8 cellular contexts compared by ENCODE assay signal in the genomic region with DNA sequence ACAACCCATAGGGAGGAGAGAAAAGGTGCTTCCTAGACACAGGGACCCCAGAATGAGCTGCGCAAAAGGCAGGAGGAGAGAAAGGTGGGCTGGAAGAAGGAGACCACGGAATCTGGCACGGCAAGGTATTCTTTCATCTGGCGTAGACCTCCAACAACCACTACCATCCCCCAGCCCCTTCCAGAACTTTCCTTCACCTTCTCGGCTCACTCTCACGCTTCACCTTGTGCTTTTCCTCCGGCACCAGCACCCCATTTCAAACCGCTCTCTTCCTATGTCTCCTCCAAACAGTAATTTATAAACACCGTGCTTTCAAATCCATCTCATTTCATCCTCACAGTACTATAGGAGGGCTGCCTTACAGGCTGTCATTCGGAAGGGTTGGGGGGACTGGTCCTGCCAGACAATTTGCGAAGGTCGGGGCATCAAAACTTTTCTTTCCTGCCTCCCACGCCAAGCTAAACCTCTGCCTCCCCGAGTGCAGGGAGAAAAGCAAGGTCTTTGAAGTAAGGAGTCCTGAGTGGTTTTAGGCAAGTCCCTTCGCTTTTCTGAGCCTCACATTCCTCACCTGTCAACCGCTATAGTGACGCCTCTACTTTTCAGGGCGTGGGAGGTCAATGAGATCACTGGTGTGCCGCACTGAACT. TPM values are rescaled to one million over a fixed set of nuclear protein-coding genes. Genes with fewer than 3 reads are reported as not detected.
A peak's percentile ranks its signal among the peaks of the same experiment; 100 is the strongest.
DNase-seq lines count a peak whose midpoint lies in the region; ATAC-seq, FAIRE-seq and TF ChIP-seq lines count a peak whose summit lies in the region.

No MANE protein-coding gene starts in this region.

- intact Hi-C loops in mucosa of descending colon (cut with DNase I, micrococcal nuclease): no loop called here

- H3K27ac ChIP-seq in AG04450 (ENCODE audit: low read depth, low read length): peak overlapping the region; percentile 21
- no peak overlapping the region for H3K27ac ChIP-seq in HUES64 (ENCODE audit: low read depth, low read length)

- TF ChIP-seq CTCF in AG04450 (IDR thresholded peaks at IDR 0.05; ENCODE audit: low read depth, low read length) (no peak), brain (conservative IDR thresholded peaks at IDR 0.05) (no peak), mucosa of descending colon (IDR thresholded peaks at IDR 0.05) (no peak)

- no peaks in the 10 kb centered on the region for H3K36me3 Mint-ChIP-seq in brain

- FAIRE-seq in GM12892 (lab: Jason Lieb, UNC): no peak

- H3K36me3 ChIP-seq in HUES64 (ENCODE audit: insufficient read depth, low read length) (no peaks in the 10 kb centered on the region), mucosa of descending colon (ENCODE audit: low read depth) (no peaks in the 10 kb centered on the region)

- TF ChIP-seq POLR2A in GM12892 (IDR thresholded peaks at IDR 0.05; ENCODE audit: low read depth, low read length): no peak

- DNase-seq in AG04450 (ENCODE audit: low read depth, low spot score) (no peak), mucosa of descending colon (no peak), NCI-H524 treated with DMSO at 0.1 percent for 48 hours (lab: John Stamatoyannopoulos, UW) (no peak), GM12892 (ENCODE audit: insufficient read length) (no peak), LoVo (ENCODE audit: low spot score) (no peak)

- H3K4me1 Mint-ChIP-seq in brain: peaks cover 52% of the 10 kb centered on the region

- peak overlapping the region; percentile 82 for H3K4me3 ChIP-seq in AG04450 (ENCODE audit: low read depth, low read length)
- peak overlapping the region; percentile 72 for H3K4me3 ChIP-seq in HUES64 (ENCODE audit: low read length)
- peak overlapping the region; percentile 84 for H3K4me3 ChIP-seq in mucosa of descending colon

- H3K9me3 ChIP-seq in AG04450 (ENCODE audit: control insufficient read depth, insufficient read depth, low read length) (no peaks in the 10 kb centered on the region), HUES64 (ENCODE audit: insufficient read depth, low read depth, low read length) (no peaks in the 10 kb centered on the region), mucosa of descending colon (no peaks in the 10 kb centered on the region)

- CTCF ChIA-PET in AG04450 (lab: Charles Lee): no interaction called here

- no peaks in the 10 kb centered on the region for H3K27me3 ChIP-seq in AG04450 (ENCODE audit: control insufficient read depth, insufficient read depth, low read length)
- peaks cover 7% of the 10 kb centered on the region; the same call in 1 of the 2 replicates for H3K27me3 ChIP-seq in HUES64 (ENCODE audit: insufficient read depth, low read length)

- POLR2A ChIA-PET in AG04450 (lab: Yijun Ruan, JAX): interaction anchor here (1.1 to 1.8 kb wide), 6 partner anchors 13 to 230 kb away, joined by 3 to 7 read pairs (median 3); partner anchors contain the start of genes ALG8 and GAB2

- H3K27ac Mint-ChIP-seq in brain: peak overlapping the region; percentile 51 to 98 (median 97)

- H3K27me3 Mint-ChIP-seq in brain: peaks cover 12% of the 10 kb centered on the region

- peaks cover 0 to 4% (median 0%) of the 10 kb centered on the region in 5 experiments for H3K9me3 Mint-ChIP-seq in brain

- H3K9ac ChIP-seq in HUES64 (ENCODE audit: low read depth, low read length): 0 out of 2 replicates have a peak overlapping the region, but pooled peaks have one; percentile 15

- no peak for ATAC-seq in mucosa of descending colon
- ATAC-seq in GM18867 (IDR thresholded peaks at IDR 0.05; ENCODE audit: unreplicated experiment): no peak

- peak overlapping the region; percentile 97 to 99 (median 98) for H3K4me3 Mint-ChIP-seq in brain

- 48% methylated on average over 19 of the region's 19 CpGs for WGBS in HUES64

- H3K4me1 ChIP-seq in HUES64 (ENCODE audit: insufficient read depth, low read length) (peaks cover 5% of the 10 kb centered on the region; the same call in 1 of the 2 replicates), mucosa of descending colon (ENCODE audit: low read depth) (peaks cover 14% of the 10 kb centered on the region)

RNA-seq across cellular contexts. Expression of gene KCTD21, which starts 0.9 kb away (rescaled TPM):
- polyA plus RNA-seq in AG04450 (2011; rRNA removed) (18.4 and 19.7 TPM in 2 replicates), brain (ENCODE audit: insufficient read depth, low read depth, low replicate concordance) (14.5 TPM)
- 42.1 and 65.1 TPM in 2 replicates for polyA minus RNA-seq in AG04450 (2011; rRNA and poly(A)+ RNA removed)
- 3.5 TPM for polyA plus RNA-seq in HUES64 (2013, experiment 1 of 2)
- polyA plus RNA-seq in HUES64 (2013, experiment 2 of 2): 2.8 TPM
- 10 to 100 TPM in 1 of 3 donors, 1 to 10 TPM in 2; 7.5 to 11.1 (median 8.1) TPM for total RNA-seq in mucosa of descending colon
- polyA plus RNA-seq in GM12892 (2012; ENCODE audit: missing spikeins): 1.7 TPM

RNA-seq across cellular contexts. Expression of gene USP35, which starts 1.2 kb away (rescaled TPM):
- 5.5 and 6.0 TPM in 2 replicates for polyA plus RNA-seq in AG04450 (2011; rRNA removed)
- 7.2 and 10.3 TPM in 2 replicates for polyA minus RNA-seq in AG04450 (2011; rRNA and poly(A)+ RNA removed)
- 3.5 TPM for polyA plus RNA-seq in HUES64 (2013, experiment 1 of 2)
- polyA plus RNA-seq in HUES64 (2013, experiment 2 of 2): 4.4 TPM
- polyA plus RNA-seq in brain (ENCODE audit: insufficient read depth, low read depth, low replicate concordance): 5.4 TPM
- 10 to 100 TPM in 1 of 3 donors, 1 to 10 TPM in 2; 3.9 to 11.1 (median 4.9) TPM for total RNA-seq in mucosa of descending colon
- polyA plus RNA-seq in GM12892 (2012; ENCODE audit: missing spikeins): 2.4 TPM

RNA-seq across cellular contexts. Expression of gene ALG8, which starts 48.1 kb away (rescaled TPM):
- polyA plus RNA-seq in AG04450 (2011; rRNA removed): 58.4 and 80.0 TPM in 2 replicates
- polyA minus RNA-seq in AG04450 (2011; rRNA and poly(A)+ RNA removed): 26.1 and 44.5 TPM in 2 replicates
- polyA plus RNA-seq in HUES64 (2013, experiment 1 of 2): 61.3 TPM
- 64.9 TPM for polyA plus RNA-seq in HUES64 (2013, experiment 2 of 2)
- 26.2 TPM for polyA plus RNA-seq in brain (ENCODE audit: insufficient read depth, low read depth, low replicate concordance)
- 10 to 100 TPM; 24.3 to 32.7 (median 28.3) TPM for total RNA-seq in mucosa of descending colon
- polyA plus RNA-seq in GM12892 (2012; ENCODE audit: missing spikeins): 33.8 TPM
